8 cellular contexts compared by ENCODE assay signal in genomic region chr10:24723386-24723787, GRCh38. TPM values are rescaled to one million over a fixed set of nuclear protein-coding genes. Genes with fewer than 3 reads are reported as not detected.
DNase-seq lines count a peak whose midpoint lies in the region; ATAC-seq and TF ChIP-seq lines count a peak whose summit lies in the region.

No MANE protein-coding gene starts in this region.

- H3K27ac Mint-ChIP-seq in natural killer cell: peak overlapping the region in 1 of 2 donors; percentile 88

- peak overlapping the region in 57 of 59 donors; percentile 67 to 94 (median 85) for H3K4me3 ChIP-seq in dorsolateral prefrontal cortex

- H3K36me3 Mint-ChIP-seq in natural killer cell: no peaks in the 10 kb centered on the region

- no peak for TF ChIP-seq CTCF in dorsolateral prefrontal cortex (IDR thresholded peaks at IDR 0.05 in 54 of 56, conservative IDR thresholded peaks at IDR 0.05 in 2 of 56; ENCODE audit: low read depth in 1 of 56, partially characterized antibody in 56 of 56)
- no peak for TF ChIP-seq CTCF in natural killer cell (IDR thresholded peaks at IDR 0.05)

- no peaks in the 10 kb centered on the region for H3K9me3 Mint-ChIP-seq in natural killer cell

- intact Hi-C loops in dorsolateral prefrontal cortex (cut with DNase I) (loop anchor here (2.0 to 10.0 kb wide), 9 partner anchors 69 to 359 kb away; partner anchors contain the start of genes ENKUR (in 1 of the 2) and THNSL1 (in 1 of the 2)), natural killer cell (cut with micrococcal nuclease) (loop anchor here (5.0 kb wide), 2 partner anchors 164 to 229 kb away; partner anchors contain the start of gene PRTFDC1)

- H3K27me3 Mint-ChIP-seq in natural killer cell (ENCODE audit: low read depth in 2 of 2): no peaks in the 10 kb centered on the region

- H3K4me1 Mint-ChIP-seq in natural killer cell: peaks cover 32% of the 10 kb centered on the region in 2 donors

- peak; percentile 20 for ATAC-seq in GM18520 (IDR thresholded peaks at IDR 0.05; ENCODE audit: unreplicated experiment)
- ATAC-seq in HG03045 (IDR thresholded peaks at IDR 0.05; ENCODE audit: unreplicated experiment): peak; percentile 33
- peak; percentile 5 to 16 (median 8) for ATAC-seq in natural killer cell

- DNase-seq in 8988T (peak; percentile 33), T-helper 2 cell (peak in 3 of 5 experiments; percentile 10 to 34 (median 20)), dorsolateral prefrontal cortex (peak in 1 of 10 donors; percentile 38), natural killer cell (peak; percentile 24), HPDE6-E6E7 (ENCODE audit: extremely low spot score) (no peak), GF-D8 (lab: John Stamatoyannopoulos, UW) (no peak)

- H3K27me3 ChIP-seq in dorsolateral prefrontal cortex: no peaks in the 10 kb centered on the region

- peak overlapping the region in 56 of 59 donors; percentile 95 to 100 (median 99) for H3K27ac ChIP-seq in dorsolateral prefrontal cortex

- H3K4me3 Mint-ChIP-seq in natural killer cell: peak overlapping the region; percentile 70

RNA-seq across cellular contexts. Expression of gene ARHGAP21, which starts 0.3 kb away (rescaled TPM):
- total RNA-seq in dorsolateral prefrontal cortex: 100 to 1,000 TPM; 325 to 877 (median 454) TPM
- total RNA-seq in natural killer cell: 10 to 100 TPM; 30.9 to 45.8 (median 34.7) TPM

Comparison
In these comparisons a context has a peak if more than half of its experiments do, and no peak if none do; other contexts are left out.
1. DNase-seq: peak in 8988T (single experiment), T-helper 2 cell (3 of 5) and natural killer cell (single experiment); none in HPDE6-E6E7 (single experiment) and GF-D8 (single experiment).
2. RNA of gene ARHGAP21, which starts 0.3 kb away (total RNA-seq): 325 to 877 TPM in dorsolateral prefrontal cortex; 30.9 to 45.8 TPM in natural killer cell; every median in the first group is over 4 times any median in the second.
3. Peak in every context shown above with its lines, with median percentiles within 50 percentile points of each other: ATAC-seq.